Comparison of ENCODE assay signal across 7 cellular contexts in the genomic region with DNA sequence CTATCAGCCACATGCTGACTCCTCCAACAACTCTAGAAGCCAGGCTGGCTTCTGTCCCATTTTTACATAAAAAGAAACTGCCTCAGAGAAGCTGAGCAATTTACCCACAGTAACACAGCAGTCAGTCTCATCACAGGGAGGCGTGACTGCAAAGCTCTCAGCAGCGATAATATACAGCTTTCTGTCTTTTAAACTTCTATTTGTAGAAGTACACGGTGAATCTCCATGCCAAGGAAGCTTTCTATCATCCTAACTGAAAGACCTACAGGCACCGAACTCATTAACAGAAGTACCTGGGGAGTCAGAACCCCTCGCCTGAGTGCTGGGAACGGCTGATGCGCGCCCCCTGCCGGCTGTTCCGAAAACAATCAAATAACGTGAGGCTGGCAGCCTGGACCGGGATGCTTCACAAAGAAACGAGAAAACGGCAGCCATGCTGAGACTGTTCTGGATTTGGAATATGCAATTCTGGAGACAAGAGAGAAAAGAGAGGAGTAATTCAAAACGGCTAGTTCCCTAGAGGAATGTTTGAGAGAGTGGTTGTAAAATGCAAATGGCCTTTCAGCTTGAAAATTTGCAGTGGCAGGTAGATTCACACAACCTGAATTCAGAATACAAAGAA. TPM values are rescaled to one million over a fixed set of nuclear protein-coding genes. Genes with fewer than 3 reads are reported as not detected.
DNase-seq lines count a peak whose midpoint lies in the region; ATAC-seq and FAIRE-seq lines count a peak whose summit lies in the region.

No MANE protein-coding gene starts in this region.

- no peaks in the 10 kb centered on the region for H3K27me3 ChIP-seq in right cardiac atrium (ENCODE audit: control insufficient read depth, insufficient read depth)
- H3K27me3 ChIP-seq in small intestine (ENCODE audit: control insufficient read depth in 2 of 2, insufficient read depth in 2 of 2, low read length in 2 of 2): no peaks in the 10 kb centered on the region

- H3K36me3 ChIP-seq in small intestine (ENCODE audit: control insufficient read depth in 2 of 2, insufficient read depth in 2 of 2, low read length in 2 of 2): no peaks in the 10 kb centered on the region

- no peaks in the 10 kb centered on the region for H3K9me3 ChIP-seq in right cardiac atrium (ENCODE audit: control insufficient read depth, low read length)
- H3K9me3 ChIP-seq in small intestine (ENCODE audit: control insufficient read depth, low read depth): no peaks in the 10 kb centered on the region

- peak; percentile 71 for DNase-seq in NCI-H2029 treated with DMSO at 0.1 percent for 48 hours (lab: John Stamatoyannopoulos, UW)
- peak; percentile 81 for DNase-seq in T-helper 9 cell
- peak; percentile 19 to 95 (median 74) for DNase-seq in amygdala (lab: John Stamatoyannopoulos, UW)
- DNase-seq in right cardiac atrium: peak; percentile 84 to 92 (median 91)
- peak; percentile 83 for DNase-seq in small intestine
- DNase-seq in T1000 (lab: John Stamatoyannopoulos, UW): no peak

- no peak for FAIRE-seq in small intestine (lab: Jason Lieb, UNC)

- H3K4me1 ChIP-seq in right cardiac atrium (ENCODE audit: control insufficient read depth, insufficient read depth, low read length) (peaks cover 7% of the 10 kb centered on the region), small intestine (ENCODE audit: control insufficient read depth in 2 of 2, insufficient read depth in 1 of 2, low read depth in 1 of 2, low read length in 1 of 2) (peaks cover 2 to 3% of the 10 kb centered on the region in 2 donors)

- intact Hi-C loops in right cardiac atrium (cut with DNase I): loop anchor here in 3 of 4 donors (5.0 to 10.0 kb wide), 4 partner anchors 490 to 560 kb away; partner anchors contain the start of gene RHOU (in 2 of the 3)

- ATAC-seq in GM18511 (IDR thresholded peaks at IDR 0.05; ENCODE audit: unreplicated experiment) (peak; percentile 43), right cardiac atrium (peak; percentile 18 to 50)

- H3K4me3 ChIP-seq in right cardiac atrium (ENCODE audit: low read length): no peak overlapping the region
- no peak overlapping the region for H3K4me3 ChIP-seq in small intestine (ENCODE audit: low read depth in 1 of 2, low read length in 2 of 2)

- WGBS in right cardiac atrium: 11% methylated on average over 15 of the region's 15 CpGs
- 4 to 9% (median 8%) methylated on average over 15 of the region's 15 CpGs for WGBS in small intestine, 3 donors

- no peak overlapping the region for H3K27ac ChIP-seq in right cardiac atrium (ENCODE audit: low read length)
- no peak overlapping the region for H3K27ac ChIP-seq in small intestine (ENCODE audit: low read depth in 1 of 2, low read length in 1 of 2)

RNA-seq across cellular contexts. Expression of gene RAB4A, which starts 43.5 kb away (rescaled TPM):
- 100 to 1,000 TPM in 2 of 4 donors, 10 to 100 TPM in 2; 95.5 to 114 (median 103) TPM for total RNA-seq in right cardiac atrium
- 50.1 TPM for polyA plus RNA-seq in right cardiac atrium
- polyA plus RNA-seq in small intestine: 10 to 100 TPM; 30.0 to 37.6 (median 31.9) TPM
